ENCODE assay signal across 1 cellular context in the genomic region with DNA sequence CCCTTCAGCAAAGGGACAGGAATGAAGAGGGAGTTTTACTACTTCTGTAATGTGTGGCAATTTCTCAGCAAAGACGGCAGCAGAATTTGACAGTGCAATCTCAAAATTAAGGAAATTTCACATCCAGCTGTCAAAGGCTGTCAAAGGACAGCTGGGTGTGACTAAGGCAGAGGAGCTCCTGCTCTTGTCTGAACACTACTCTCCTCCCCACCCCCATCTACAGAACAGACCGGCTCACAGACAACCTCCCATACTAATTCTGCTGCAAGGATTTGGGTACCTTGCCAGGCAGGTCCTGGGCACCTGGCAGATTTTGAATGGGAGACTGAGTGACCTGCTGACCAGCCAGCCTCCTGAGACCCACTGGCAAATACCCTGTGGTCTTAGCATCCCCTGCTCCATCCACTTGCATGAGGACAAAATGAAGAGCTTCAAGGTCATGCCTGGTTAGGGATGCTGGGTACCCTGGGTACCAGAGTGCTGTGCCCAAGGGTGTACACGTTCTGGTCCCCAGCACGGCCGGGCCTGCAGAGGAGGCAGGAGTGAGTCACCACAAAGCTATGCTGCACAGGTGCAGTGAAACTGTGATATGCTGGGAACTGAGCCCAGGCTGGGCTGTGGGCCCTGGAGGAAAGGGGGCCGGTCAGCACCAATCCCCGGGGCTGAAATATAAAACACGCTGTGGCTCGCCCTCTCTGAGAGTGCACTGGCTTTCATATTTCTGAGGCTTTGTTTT.
TF ChIP-seq lines count a peak whose summit lies in the region.

No MANE protein-coding gene starts in this region.

TF ChIP-seq in H1, 55 proteins besides CTCF, POLR2A, EP300 and RAD21:
- TF ChIP-seq SIRT6 (IDR thresholded peaks at IDR 0.05; ENCODE audit: low read length) (no peak), JUND (IDR thresholded peaks at IDR 0.05; ENCODE audit: low read length) (peak; percentile 62; the same call in 1 of the 2 replicates)
TF ChIP-seq in H1: peak in this region for 1.
